Comparison of ENCODE assay signal across 8 cellular contexts in the genomic region with DNA sequence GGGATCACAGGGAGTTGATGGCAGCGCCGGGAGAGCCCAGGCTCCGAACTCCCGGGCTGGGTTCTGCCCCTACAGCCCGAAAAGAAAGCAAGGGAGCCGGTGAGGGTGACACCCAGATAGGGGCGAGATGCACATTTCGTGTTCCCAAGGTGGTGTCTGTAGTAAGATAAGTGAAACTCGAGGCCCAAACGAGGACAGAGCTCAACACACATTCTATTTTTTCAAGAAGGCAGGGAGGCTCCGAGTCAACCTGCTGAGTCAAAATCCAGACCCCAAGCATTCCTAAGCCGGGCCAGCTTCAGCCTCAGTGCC. TPM values are rescaled to one million over a fixed set of nuclear protein-coding genes. Genes with fewer than 3 reads are reported as not detected.
DNase-seq lines count a peak whose midpoint lies in the region; ATAC-seq and TF ChIP-seq lines count a peak whose summit lies in the region.

No MANE protein-coding gene starts in this region.

- no peak overlapping the region; the same call in 1 of the 2 replicates for H3K9ac ChIP-seq in SK-N-SH
- H3K9ac ChIP-seq in iPS-15b (ENCODE audit: low read depth, low read length): peak overlapping the region; percentile 71

- H3K27ac Mint-ChIP-seq in WTC11: peak overlapping the region; percentile 99

- no peak for ATAC-seq in SK-N-SH treated with all-trans-retinoic acid at 6 μM for 48 hours
- ATAC-seq in WTC11: no peak

- H3K9me3 Mint-ChIP-seq in WTC11: no peaks in the 10 kb centered on the region

- peak overlapping the region; percentile 83; the same call in 1 of the 2 replicates for H3K4me2 ChIP-seq in SK-N-SH

- H3K27me3 ChIP-seq in SK-N-SH (ENCODE audit: insufficient read depth): no peaks in the 10 kb centered on the region
- no peaks in the 10 kb centered on the region for H3K27me3 ChIP-seq in iPS-15b (ENCODE audit: control insufficient read depth, insufficient read depth, low read length)
- no peaks in the 10 kb centered on the region for H3K27me3 ChIP-seq in stomach

- H3K36me3 ChIP-seq in SK-N-SH (replicated peaks in 1 of 2; ENCODE audit: control insufficient read depth in 1 of 2, insufficient read depth in 2 of 2, low read length in 1 of 2) (no peaks in the 10 kb centered on the region), iPS-15b (ENCODE audit: control insufficient read depth, insufficient read depth, low read length) (no peaks in the 10 kb centered on the region), stomach (no peaks in the 10 kb centered on the region)

- DNase-seq in SK-N-SH (no peak), WTC11 (ENCODE audit: low spot score) (no peak), stomach (no peak), SKM-1 treated with dmso at 0.1 percent for 144 hours (lab: John Stamatoyannopoulos, UW; ENCODE audit: unreplicated experiment) (no peak), amniotic stem cell (lab: John Stamatoyannopoulos, UW) (no peak), inferior parietal cortex (ENCODE audit: extremely low spot score) (no peak)

- H3K27ac ChIP-seq in SK-N-SH (ENCODE audit: low read depth in 2 of 2, low read length in 1 of 2) (peak overlapping the region in 1 of 2 experiments; percentile 44; a peak in 1 of 4 replicates), stomach (peak overlapping the region; percentile 92 to 100 (median 99))

- H3K4me3 Mint-ChIP-seq in WTC11: peak overlapping the region; percentile 66

- H3K9me3 ChIP-seq in SK-N-SH (no peaks in the 10 kb centered on the region), iPS-15b (ENCODE audit: control insufficient read depth, insufficient read depth, low read length) (no peaks in the 10 kb centered on the region), stomach (no peaks in the 10 kb centered on the region)

- CTCF ChIA-PET in SK-N-SH (lab: Yijun Ruan, JAX): interaction anchor here (0.8 to 1.7 kb wide), 8 partner anchors 9 to 268 kb away, joined by 3 to 4 read pairs (median 3); no protein-coding TSS in a partner anchor
- CTCF ChIA-PET in WTC11 (lab: Charles Lee): interaction anchor here (0.6 to 6.9 kb wide), 14 partner anchors 9 to 439 kb away, joined by 3 to 52 read pairs (median 5); no protein-coding TSS in a partner anchor

- peaks cover 4% of the 10 kb centered on the region for H3F3A ChIP-seq in SK-N-SH (replicated peaks; ENCODE audit: insufficient read depth)

- TF ChIP-seq POLR2A in stomach (IDR thresholded peaks at IDR 0.05): no peak

- peaks cover 19% of the 10 kb centered on the region for H3K4me1 Mint-ChIP-seq in WTC11

- TF ChIP-seq CTCF in SK-N-SH (IDR thresholded peaks at IDR 0.05) (no peak), WTC11 (IDR thresholded peaks at IDR 0.05) (no peak), stomach (IDR thresholded peaks at IDR 0.05) (no peak)

- intact Hi-C loops in stomach (cut with DNase I; ENCODE audit: low total_unique reads): no loop called here

- no peak for TF ChIP-seq RAD21 in SK-N-SH (IDR thresholded peaks at IDR 0.05; ENCODE audit: low read length)

- no peaks in the 10 kb centered on the region for H3K36me3 Mint-ChIP-seq in WTC11

- H3K79me2 ChIP-seq in SK-N-SH (ENCODE audit: insufficient read depth): no peaks in the 10 kb centered on the region

- H3K4me1 ChIP-seq in SK-N-SH (ENCODE audit: control insufficient read depth in 1 of 2, insufficient read depth in 2 of 2, low read depth in 1 of 2, low read length in 1 of 2) (peaks cover 6 to 10% of the 10 kb centered on the region in 2 experiments; a peak in 1 of 4 replicates), iPS-15b (ENCODE audit: control insufficient read depth, insufficient read depth, low read length) (peaks cover 6% of the 10 kb centered on the region), stomach (peaks cover 16 to 30% (median 26%) of the 10 kb centered on the region in 4 donors)

- no peaks in the 10 kb centered on the region for H4K20me1 ChIP-seq in SK-N-SH (ENCODE audit: insufficient read depth)

- H3K4me3 ChIP-seq in SK-N-SH (ENCODE audit: low read depth in 2 of 2, low read length in 1 of 2): peak overlapping the region in 1 of 2 experiments; percentile 7; a peak in 1 of 4 replicates
- peak overlapping the region; percentile 20 for H3K4me3 ChIP-seq in iPS-15b (ENCODE audit: low read depth, low read length)
- peak overlapping the region; percentile 58 to 89 (median 66) for H3K4me3 ChIP-seq in stomach

- no peak for TF ChIP-seq EP300 in SK-N-SH (IDR thresholded peaks at IDR 0.05; ENCODE audit: borderline replicate concordance in 1 of 2, low read depth in 1 of 2, low read length in 1 of 2)
- no peak for TF ChIP-seq EP300 in stomach (IDR thresholded peaks at IDR 0.05)

- H2AFZ ChIP-seq in SK-N-SH (ENCODE audit: low read depth): peak overlapping the region; percentile 93; the same call in 1 of the 2 replicates

- H3K27me3 Mint-ChIP-seq in WTC11 (ENCODE audit: low read depth): no peaks in the 10 kb centered on the region

- no peaks in the 10 kb centered on the region for H3K9me2 ChIP-seq in SK-N-SH

- 76% methylated on average over 9 of the region's 12 CpGs for WGBS in SK-N-SH (ENCODE audit: low lambda C conversion rate)
- WGBS in stomach, 5 donors: 22 to 33% (median 22%) methylated on average over 8 to 12 of the region's 12 CpGs

- POLR2A ChIA-PET in SK-N-SH (lab: Yijun Ruan, JAX) (interaction anchor here (2.0 kb wide), 1 partner anchor 18 kb away, joined by 5 read pairs; no protein-coding TSS in a partner anchor), WTC11 (lab: Charles Lee) (interaction anchor here (0.6 to 1.8 kb wide), 5 partner anchors 9 to 100 kb away, joined by 3 to 7 read pairs (median 4); a partner anchor contains a TSS)

TF ChIP-seq in SK-N-SH, 30 proteins besides CTCF, POLR2A, EP300 and RAD21 (continues in another document):
- no peak for TF ChIP-seq MEF2A (IDR thresholded peaks at IDR 0.05; ENCODE audit: borderline replicate concordance, low read depth)
- no peak for TF ChIP-seq RCOR1 (IDR thresholded peaks at IDR 0.05; ENCODE audit: low read length)
- TF ChIP-seq, protein P1, sequence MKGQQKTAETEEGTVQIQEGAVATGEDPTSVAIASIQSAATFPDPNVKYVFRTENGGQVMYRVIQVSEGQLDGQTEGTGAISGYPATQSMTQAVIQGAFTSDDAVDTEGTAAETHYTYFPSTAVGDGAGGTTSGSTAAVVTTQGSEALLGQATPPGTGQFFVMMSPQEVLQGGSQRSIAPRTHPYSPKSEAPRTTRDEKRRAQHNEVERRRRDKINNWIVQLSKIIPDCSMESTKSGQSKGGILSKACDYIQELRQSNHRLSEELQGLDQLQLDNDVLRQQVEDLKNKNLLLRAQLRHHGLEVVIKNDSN (IDR thresholded peaks at IDR 0.05; ENCODE audit: borderline replicate concordance, low read depth): no peak

TF ChIP-seq in SK-N-SH treated with all-trans-retinoic acid at 6 μM for 48 hours, 23 proteins besides CTCF, POLR2A, EP300 and RAD21 (continues in another document):
- TF ChIP-seq ZNF8 (CRISPR knock-in tag; IDR thresholded peaks at IDR 0.05) (no peak), BACH2 (CRISPR knock-in tag; IDR thresholded peaks at IDR 0.05; ENCODE audit: borderline replicate concordance) (no peak), ZFP3 (CRISPR knock-in tag; IDR thresholded peaks at IDR 0.05) (no peak), SNAI2 (CRISPR knock-in tag; IDR thresholded peaks at IDR 0.05) (no peak), GLIS3 (CRISPR knock-in tag; IDR thresholded peaks at IDR 0.05) (no peak)

TF ChIP-seq in WTC11, 78 proteins besides CTCF, POLR2A, EP300 and RAD21 (continues in another document):
- TF ChIP-seq IRF2 (CRISPR knock-in tag; IDR thresholded peaks at IDR 0.05; ENCODE audit: borderline replicate concordance, low read depth) (no peak), GRHL2 (CRISPR knock-in tag; IDR thresholded peaks at IDR 0.05; ENCODE audit: insufficient replicate concordance, severe bottlenecking) (no peak), ZNF671 (CRISPR knock-in tag; IDR thresholded peaks at IDR 0.05) (no peak), HMGA2 (CRISPR knock-in tag; IDR thresholded peaks at IDR 0.05) (no peak), NR2C2 (CRISPR knock-in tag; IDR thresholded peaks at IDR 0.05) (no peak), CBFB (CRISPR knock-in tag; IDR thresholded peaks at IDR 0.05; ENCODE audit: low read depth) (no peak)
- TF ChIP-seq, protein P2, sequence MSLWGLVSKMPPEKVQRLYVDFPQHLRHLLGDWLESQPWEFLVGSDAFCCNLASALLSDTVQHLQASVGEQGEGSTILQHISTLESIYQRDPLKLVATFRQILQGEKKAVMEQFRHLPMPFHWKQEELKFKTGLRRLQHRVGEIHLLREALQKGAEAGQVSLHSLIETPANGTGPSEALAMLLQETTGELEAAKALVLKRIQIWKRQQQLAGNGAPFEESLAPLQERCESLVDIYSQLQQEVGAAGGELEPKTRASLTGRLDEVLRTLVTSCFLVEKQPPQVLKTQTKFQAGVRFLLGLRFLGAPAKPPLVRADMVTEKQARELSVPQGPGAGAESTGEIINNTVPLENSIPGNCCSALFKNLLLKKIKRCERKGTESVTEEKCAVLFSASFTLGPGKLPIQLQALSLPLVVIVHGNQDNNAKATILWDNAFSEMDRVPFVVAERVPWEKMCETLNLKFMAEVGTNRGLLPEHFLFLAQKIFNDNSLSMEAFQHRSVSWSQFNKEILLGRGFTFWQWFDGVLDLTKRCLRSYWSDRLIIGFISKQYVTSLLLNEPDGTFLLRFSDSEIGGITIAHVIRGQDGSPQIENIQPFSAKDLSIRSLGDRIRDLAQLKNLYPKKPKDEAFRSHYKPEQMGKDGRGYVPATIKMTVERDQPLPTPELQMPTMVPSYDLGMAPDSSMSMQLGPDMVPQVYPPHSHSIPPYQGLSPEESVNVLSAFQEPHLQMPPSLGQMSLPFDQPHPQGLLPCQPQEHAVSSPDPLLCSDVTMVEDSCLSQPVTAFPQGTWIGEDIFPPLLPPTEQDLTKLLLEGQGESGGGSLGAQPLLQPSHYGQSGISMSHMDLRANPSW (CRISPR knock-in tag; conservative IDR thresholded peaks at IDR 0.05; ENCODE audit: low read depth): no peak
- TF ChIP-seq, protein P3, sequence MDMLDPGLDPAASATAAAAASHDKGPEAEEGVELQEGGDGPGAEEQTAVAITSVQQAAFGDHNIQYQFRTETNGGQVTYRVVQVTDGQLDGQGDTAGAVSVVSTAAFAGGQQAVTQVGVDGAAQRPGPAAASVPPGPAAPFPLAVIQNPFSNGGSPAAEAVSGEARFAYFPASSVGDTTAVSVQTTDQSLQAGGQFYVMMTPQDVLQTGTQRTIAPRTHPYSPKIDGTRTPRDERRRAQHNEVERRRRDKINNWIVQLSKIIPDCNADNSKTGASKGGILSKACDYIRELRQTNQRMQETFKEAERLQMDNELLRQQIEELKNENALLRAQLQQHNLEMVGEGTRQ (CRISPR knock-in tag; IDR thresholded peaks at IDR 0.05): no peak

RNA-seq across cellular contexts. Expression of a gene that starts 24.2 kb away (rescaled TPM):
- 18.1 and 18.6 TPM in 2 replicates for polyA plus RNA-seq in SK-N-SH (2012; rRNA removed)
- 23.4 and 25.2 TPM in 2 replicates for polyA plus RNA-seq in SK-N-SH (2012; cell fraction: cytosol; rRNA removed)
- 32.0 and 38.8 TPM in 2 replicates for polyA plus RNA-seq in SK-N-SH (2012; cell fraction: nucleus; rRNA removed)
- 78.8 to 83.1 TPM (median 81.9 TPM) in 3 replicates for total RNA-seq in WTC11 (2021)
- total RNA-seq in stomach: 10 to 100 TPM; 33.0 to 68.1 (median 57.8) TPM
- polyA plus RNA-seq in stomach: 10 to 100 TPM; 23.0 to 27.0 (median 26.3) TPM

RNA-seq across cellular contexts. Expression of a gene that starts 55.3 kb away (rescaled TPM):
- polyA plus RNA-seq in SK-N-SH (2012; rRNA removed) (0.02 TPM in 2 replicates), stomach (1 to 10 TPM; 4.3 to 8.6 (median 7.7) TPM)
- under 0.01 and 0.01 TPM in 2 replicates for polyA plus RNA-seq in SK-N-SH (2012; cell fraction: cytosol; rRNA removed)
- 0.16 and 0.18 TPM in 2 replicates for polyA plus RNA-seq in SK-N-SH (2012; cell fraction: nucleus; rRNA removed)
- total RNA-seq in WTC11 (2021) (0.53 to 1.6 TPM (median 0.55 TPM) in 3 replicates), stomach (10 to 100 TPM in 4 of 5 donors, 1 to 10 TPM in 1; 1.2 to 53.0 (median 25.0) TPM)
